8 cellular contexts compared by ENCODE assay signal in genomic region chrX:104113237-104113965, GRCh38. TPM values are rescaled to one million over a fixed set of nuclear protein-coding genes. Genes with fewer than 3 reads are reported as not detected.
DNase-seq lines count a peak whose midpoint lies in the region; ATAC-seq and TF ChIP-seq lines count a peak whose summit lies in the region.

No MANE protein-coding gene starts in this region.

- H3K27me3 Mint-ChIP-seq in CD8-positive, alpha-beta memory T cell = peaks cover 0 to 12% of the 10 kb centered on the region in 2 donors

- no peaks in the 10 kb centered on the region for H3K9me3 ChIP-seq in CD8-positive, alpha-beta memory T cell (ENCODE audit: low read length)
- H3K9me3 ChIP-seq in PC-3 (ENCODE audit: low read length) (no peaks in the 10 kb centered on the region), upper lobe of left lung (no peaks in the 10 kb centered on the region)

- TF ChIP-seq CTCF in PC-3 (conservative IDR thresholded peaks at IDR 0.05; ENCODE audit: low read depth, low read length) (peak; percentile 64), upper lobe of left lung (IDR thresholded peaks at IDR 0.05) (peak in 5 of 6 experiments; percentile 29 to 51 (median 37))

- POLR2A ChIA-PET in CD8-positive, alpha-beta memory T cell (lab: Charles Lee) = interaction anchor here (0.8 to 2.0 kb wide), 3 partner anchors 10 to 43 kb away, joined by 3 to 11 read pairs (median 7); partner anchors contain the start of gene SLC25A53
- POLR2A ChIA-PET in PC-3 (lab: Charles Lee; ENCODE audit: unreplicated experiment) = no interaction called here

- peak; percentile 41 to 73 (median 45) for DNase-seq in CD8-positive, alpha-beta memory T cell
- peak; percentile 61 for DNase-seq in HT1080 (ENCODE audit: low read depth)
- peak; percentile 72 for DNase-seq in PC-3
- DNase-seq in activated effector memory CD4-positive, alpha-beta T cell treated with anti-CD3 and anti-CD28 coated beads, Interleukin-2, amount 50 U/mL, for 16 hours = peak; percentile 82
- DNase-seq in germinal center (ENCODE audit: low spot score) = peak; percentile 23
- DNase-seq in nucleus accumbens (lab: John Stamatoyannopoulos, UW) = peak in 49 of 56 donors; percentile 1 to 61 (median 26)
- DNase-seq in upper lobe of left lung = peak in 1 of 2 donors; percentile 33

- no peaks in the 10 kb centered on the region for H3K27me3 ChIP-seq in CD8-positive, alpha-beta memory T cell (ENCODE audit: insufficient read depth, low read length, poor library complexity, severe bottlenecking)
- H3K27me3 ChIP-seq in PC-3 (ENCODE audit: low read length) (peaks cover 7% of the 10 kb centered on the region), upper lobe of left lung (peaks cover 0 to 5% (median 0%) of the 10 kb centered on the region in 4 donors)

- intact Hi-C loops in PC-3 (cut with micrococcal nuclease) = loop anchor here (1.0 kb wide), 2 partner anchors 15 to 268 kb away; no protein-coding TSS in a partner anchor

- H3K9me2 ChIP-seq in PC-3 (replicated peaks; ENCODE audit: low read length) = no peaks in the 10 kb centered on the region

- peaks cover 35% of the 10 kb centered on the region for H3K4me1 ChIP-seq in CD8-positive, alpha-beta memory T cell (ENCODE audit: insufficient read depth, low read length)
- H3K4me1 ChIP-seq in PC-3 (ENCODE audit: insufficient read depth, low read length) (no peaks in the 10 kb centered on the region; the same call in 1 of the 2 replicates), upper lobe of left lung (no peaks in the 10 kb centered on the region)

- no peak overlapping the region for H3K9ac ChIP-seq in PC-3 (ENCODE audit: low read length)

- BruUV-seq in PC-3 (replicated peaks; lab: Mats Ljungman, UMichigan) = no TSS peak

- H3K27ac Mint-ChIP-seq in CD8-positive, alpha-beta memory T cell = peak overlapping the region; percentile 89 to 97 (median 94)

- no peak for TF ChIP-seq EP300 in upper lobe of left lung (IDR thresholded peaks at IDR 0.05)

- no peaks in the 10 kb centered on the region for H3F3A ChIP-seq in PC-3 (ENCODE audit: low read length, unreplicated experiment)

- no peaks in the 10 kb centered on the region for H3K36me3 ChIP-seq in CD8-positive, alpha-beta memory T cell (ENCODE audit: insufficient read depth, low read length)
- no peaks in the 10 kb centered on the region for H3K36me3 ChIP-seq in PC-3 (ENCODE audit: low read depth, low read length)
- no peaks in the 10 kb centered on the region for H3K36me3 ChIP-seq in upper lobe of left lung

- H3K9me3 Mint-ChIP-seq in CD8-positive, alpha-beta memory T cell = no peaks in the 10 kb centered on the region

- H3K4me3 ChIP-seq in CD8-positive, alpha-beta memory T cell (ENCODE audit: low read length) = peak overlapping the region; percentile 62
- H3K4me3 ChIP-seq in PC-3 (ENCODE audit: low read length) (peak overlapping the region; percentile 75), upper lobe of left lung (peak overlapping the region in 3 of 4 donors; percentile 50 to 64 (median 58))

- H4K20me1 ChIP-seq in PC-3 (ENCODE audit: low read length) = no peaks in the 10 kb centered on the region

- peak overlapping the region; percentile 88 for H2AFZ ChIP-seq in PC-3 (ENCODE audit: low read length)

- no peaks in the 10 kb centered on the region for H3K79me2 ChIP-seq in PC-3 (ENCODE audit: low read length)

- ATAC-seq in GM19455 (IDR thresholded peaks at IDR 0.05; ENCODE audit: unreplicated experiment) (peak; percentile 43), PC-3 (peak; percentile 89), upper lobe of left lung (ENCODE audit: low FRiP score in 2 of 2) (peak; percentile 62 to 65)

- TF ChIP-seq POLR2A in upper lobe of left lung (IDR thresholded peaks at IDR 0.05) = no peak

- H3K4me1 Mint-ChIP-seq in CD8-positive, alpha-beta memory T cell = peaks cover 38 to 59% (median 51%) of the 10 kb centered on the region in 3 donors

- CTCF ChIA-PET in CD8-positive, alpha-beta memory T cell (lab: Charles Lee) = interaction anchor here (0.6 to 3.4 kb wide), 11 partner anchors 10 to 268 kb away, joined by 3 to 36 read pairs (median 4); partner anchors contain the start of gene SLC25A53
- CTCF ChIA-PET in PC-3 (lab: Charles Lee) = interaction anchor here (0.5 to 0.8 kb wide), 2 partner anchors 15 to 268 kb away, joined by 3 read pairs; no protein-coding TSS in a partner anchor

- peak overlapping the region; percentile 88 to 97 (median 93) for H3K4me3 Mint-ChIP-seq in CD8-positive, alpha-beta memory T cell

- peak overlapping the region; percentile 94 for H3K4me2 ChIP-seq in PC-3 (ENCODE audit: low read length)

- H3K36me3 Mint-ChIP-seq in CD8-positive, alpha-beta memory T cell = peaks cover 0 to 5% (median 0%) of the 10 kb centered on the region in 3 donors

- H3K27ac ChIP-seq in CD8-positive, alpha-beta memory T cell (ENCODE audit: low read depth, low read length) = peak overlapping the region; percentile 67
- no peak overlapping the region for H3K27ac ChIP-seq in PC-3 (ENCODE audit: low read length)
- H3K27ac ChIP-seq in upper lobe of left lung = no peak overlapping the region

- WGBS in upper lobe of left lung, 2 donors = 33 to 80% methylated on average over 1 to 22 of the region's 22 CpGs

RNA-seq across cellular contexts. Expression of gene ZCCHC18, which starts 1.1 kb away (rescaled TPM):
- 1 to 10 TPM; 2.9 to 3.1 TPM for total RNA-seq in CD8-positive, alpha-beta memory T cell
- polyA plus RNA-seq in CD8-positive, alpha-beta memory T cell = 7.0 TPM
- total RNA-seq in HT1080 (2014; rRNA removed; shearing (Covaris generic)) = 0.94 and 1.2 TPM in 2 replicates
- 1.2 TPM in 2 replicates for polyA plus RNA-seq in HT1080 (2015; cell fraction: cytosol; rRNA removed)
- polyA plus RNA-seq in HT1080 (2015; cell fraction: nucleus; rRNA removed) = 1.5 and 4.1 TPM in 2 replicates
- total RNA-seq in PC-3 (2014; rRNA removed) = 0.23 and 5.8 TPM in 2 replicates
- 10 to 100 TPM in 1 of 6 donors, 1 to 10 TPM in 1, under 1 TPM in 3, not detected in 1; 0.15 to 45.1 (median 0.26) TPM for total RNA-seq in upper lobe of left lung

RNA-seq across cellular contexts. Expression of gene TMSB15C, which starts 37.4 kb away (rescaled TPM):
- 1 to 10 TPM; 2.1 to 3.3 TPM for total RNA-seq in CD8-positive, alpha-beta memory T cell
- polyA plus RNA-seq in CD8-positive, alpha-beta memory T cell = 0.93 TPM
- total RNA-seq in HT1080 (2014; rRNA removed; shearing (Covaris generic)) = 0.35 and 0.73 TPM in 2 replicates
- polyA plus RNA-seq in HT1080 (2015; cell fraction: cytosol; rRNA removed) = 0.69 and 0.76 TPM in 2 replicates
- polyA plus RNA-seq in HT1080 (2015; cell fraction: nucleus; rRNA removed) = 1.6 and 2.2 TPM in 2 replicates
- total RNA-seq in PC-3 (2014; rRNA removed) (3.5 and 4.6 TPM in 2 replicates), upper lobe of left lung (1 to 10 TPM in 1 of 6 donors, under 1 TPM in 4, not detected in 1; 0.46 to 3.3 (median 0.72) TPM)

RNA-seq across cellular contexts. Expression of gene SLC25A53, which starts 43.4 kb away (rescaled TPM):
- total RNA-seq in CD8-positive, alpha-beta memory T cell = 1 to 10 TPM; 6.8 to 8.5 TPM
- 9.5 TPM for polyA plus RNA-seq in CD8-positive, alpha-beta memory T cell
- 6.9 and 12.6 TPM in 2 replicates for total RNA-seq in HT1080 (2014; rRNA removed; shearing (Covaris generic))
- polyA plus RNA-seq in HT1080 (2015; cell fraction: cytosol; rRNA removed) = 3.5 and 4.5 TPM in 2 replicates
- 1.9 and 5.1 TPM in 2 replicates for polyA plus RNA-seq in HT1080 (2015; cell fraction: nucleus; rRNA removed)
- total RNA-seq in PC-3 (2014; rRNA removed) = 6.6 and 12.4 TPM in 2 replicates
- total RNA-seq in upper lobe of left lung = 10 to 100 TPM in 1 of 6 donors, 1 to 10 TPM in 5; 2.3 to 13.5 (median 7.6) TPM

RNA-seq across cellular contexts. Expression of gene FAM199X, which starts 52.9 kb away (rescaled TPM):
- total RNA-seq in CD8-positive, alpha-beta memory T cell = 10 to 100 TPM; 10.2 to 10.7 TPM
- 8.6 TPM for polyA plus RNA-seq in CD8-positive, alpha-beta memory T cell
- total RNA-seq in HT1080 (2014; rRNA removed; shearing (Covaris generic)) = 29.0 and 30.9 TPM in 2 replicates
- polyA plus RNA-seq in HT1080 (2015; cell fraction: cytosol; rRNA removed) = 17.1 and 21.3 TPM in 2 replicates
- polyA plus RNA-seq in HT1080 (2015; cell fraction: nucleus; rRNA removed) = 24.4 and 26.1 TPM in 2 replicates
- total RNA-seq in PC-3 (2014; rRNA removed) = 25.9 and 26.0 TPM in 2 replicates
- total RNA-seq in upper lobe of left lung = 10 to 100 TPM in 5 of 6 donors, 1 to 10 TPM in 1; 8.3 to 25.4 (median 15.3) TPM
